In the genomic region with DNA sequence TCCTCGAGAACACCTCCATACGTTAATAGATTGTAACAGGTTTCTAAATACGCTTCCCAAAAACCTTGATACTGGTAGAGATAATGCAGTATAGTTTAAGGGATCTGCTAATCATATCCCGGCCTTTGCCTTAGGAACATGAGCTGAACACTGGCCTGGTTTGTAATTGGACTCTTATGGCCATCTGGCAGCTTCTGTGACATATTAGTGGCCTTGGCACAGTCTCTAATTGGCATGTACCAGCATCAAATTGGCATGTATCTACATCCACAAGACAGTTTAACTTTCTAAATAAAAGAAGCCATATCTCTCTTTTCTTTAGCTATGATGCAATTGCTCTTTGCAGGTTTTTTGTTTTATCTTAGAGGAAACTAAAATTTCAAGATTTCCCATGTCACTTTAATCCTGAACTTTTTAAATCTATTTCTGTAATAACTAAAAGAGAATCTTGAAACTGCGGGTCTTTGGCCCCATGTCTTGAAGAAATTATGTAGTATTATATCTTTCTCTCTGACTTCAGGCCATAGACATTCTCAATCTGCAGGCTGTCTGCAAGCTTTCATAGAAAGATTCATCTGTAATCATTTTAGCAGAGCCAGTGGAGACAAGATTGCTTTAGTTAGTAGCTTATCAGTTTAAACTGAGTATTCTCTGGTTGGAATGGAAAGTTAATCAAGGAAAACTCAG, we compare ENCODE assay signal across 12 cellular contexts. TPM values are rescaled to one million over a fixed set of nuclear protein-coding genes. Genes with fewer than 3 reads are reported as not detected.
DNase-seq lines count a peak whose midpoint lies in the region; ATAC-seq and TF ChIP-seq lines count a peak whose summit lies in the region.
"Had no signal": no experiment of that assay in that cellular context is flagged by ENCODE, and none has a peak within 500 bp of the region (broad histone marks: within the 10 kb centered on the region; RNA-seq: fewer than 3 reads in every experiment).

No MANE protein-coding gene starts in this region.

- H3K4me3 Mint-ChIP-seq in natural killer cell treated with Interleukin-12 subunit alpha and Interleukin-12 subunit beta and Interleukin-15 and Interleukin-18, amount 100 ng/mL, for 72 hours, result no peak overlapping the region
- H3K4me3 Mint-ChIP-seq: activated T-cell treated with anti-CD3 and anti-CD28 coated beads, Interleukin-2, amount 50 U/mL, for 72 hours had no signal

- H3K36me3 ChIP-seq in left ventricle myocardium inferior, result peaks cover 10% of the 10 kb centered on the region
- H3K36me3 ChIP-seq in thoracic aorta, result no peaks in the 10 kb centered on the region

- H3K4me1 ChIP-seq in left ventricle myocardium inferior (peaks cover 54% of the 10 kb centered on the region), thoracic aorta (ENCODE audit: control insufficient read depth in 1 of 2, low read depth in 2 of 2) (peaks cover 34 to 64% of the 10 kb centered on the region in 2 donors)

- H3K4me3 ChIP-seq in left ventricle myocardium inferior (no peak overlapping the region), thoracic aorta (no peak overlapping the region)

- intact Hi-C loops in left ventricle myocardium inferior (cut with micrococcal nuclease), result no loop called here

- no peak overlapping the region for H3K27ac Mint-ChIP-seq in natural killer cell treated with Interleukin-12 subunit alpha and Interleukin-12 subunit beta and Interleukin-15 and Interleukin-18, amount 100 ng/mL, for 72 hours
- H3K27ac Mint-ChIP-seq: activated T-cell treated with anti-CD3 and anti-CD28 coated beads, Interleukin-2, amount 50 U/mL, for 72 hours had no signal

- no peak for ATAC-seq in thoracic aorta (ENCODE audit: insufficient number of reproducible peaks, low FRiP score, low read depth)
- ATAC-seq in natural killer cell treated with Interleukin-12 subunit alpha and Interleukin-12 subunit beta and Interleukin-15 and Interleukin-18, amount 100 ng/mL, for 72 hours, result no peak
- ATAC-seq in GM21381 (IDR thresholded peaks at IDR 0.05; ENCODE audit: unreplicated experiment), result no peak
- ATAC-seq: activated T-cell treated with anti-CD3 and anti-CD28 coated beads, Interleukin-2, amount 50 U/mL, for 72 hours had no signal

- H3K27ac ChIP-seq in left ventricle myocardium inferior (replicated peaks) (peak overlapping the region; percentile 77), thoracic aorta (peak overlapping the region; percentile 91 to 96)
- H3K27ac ChIP-seq: WERI-Rb-1 had no signal

- no peak for TF ChIP-seq CTCF in left ventricle myocardium inferior (IDR thresholded peaks at IDR 0.05; ENCODE audit: borderline replicate concordance)
- no peak for TF ChIP-seq CTCF in thoracic aorta (IDR thresholded peaks at IDR 0.05)

- DNase-seq in NCI-H2107 treated with DMSO at 0.1 percent for 48 hours (lab: John Stamatoyannopoulos, UW; ENCODE audit: unreplicated experiment), result peak; percentile 13
- no peak for DNase-seq in NCI-H2107 (lab: John Stamatoyannopoulos, UW)
- peak; percentile 69 for DNase-seq in SK-N-DZ (ENCODE audit: low spot score)
- no peak for DNase-seq in left ventricle myocardium inferior
- DNase-seq in thoracic aorta (ENCODE audit: low spot score), result no peak
- no peak for DNase-seq in natural killer cell treated with Interleukin-12 subunit alpha and Interleukin-12 subunit beta and Interleukin-15 and Interleukin-18, amount 100 ng/mL, for 72 hours (ENCODE audit: low spot score)
- DNase-seq in NCI-H187 treated with DMSO at 0.1 percent for 48 hours (lab: John Stamatoyannopoulos, UW), result no peak
- DNase-seq: 8988T; activated T-cell treated with anti-CD3 and anti-CD28 coated beads, Interleukin-2, amount 50 U/mL, for 72 hours; NCI-H1048; WERI-Rb-1 had no signal

- H3K27me3 Mint-ChIP-seq in natural killer cell treated with Interleukin-12 subunit alpha and Interleukin-12 subunit beta and Interleukin-15 and Interleukin-18, amount 100 ng/mL, for 72 hours, result no peaks in the 10 kb centered on the region

- H3K9me3 Mint-ChIP-seq in natural killer cell treated with Interleukin-12 subunit alpha and Interleukin-12 subunit beta and Interleukin-15 and Interleukin-18, amount 100 ng/mL, for 72 hours, result peaks cover 11% of the 10 kb centered on the region

- H3K4me1 Mint-ChIP-seq in natural killer cell treated with Interleukin-12 subunit alpha and Interleukin-12 subunit beta and Interleukin-15 and Interleukin-18, amount 100 ng/mL, for 72 hours (ENCODE audit: low read depth in 2 of 2), result peaks cover 4 to 5% of the 10 kb centered on the region in 2 donors

- H3K9me3 ChIP-seq in left ventricle myocardium inferior (replicated peaks) (peaks cover 22% of the 10 kb centered on the region), thoracic aorta (peaks cover 5% of the 10 kb centered on the region)

- H3K36me3 Mint-ChIP-seq in natural killer cell treated with Interleukin-12 subunit alpha and Interleukin-12 subunit beta and Interleukin-15 and Interleukin-18, amount 100 ng/mL, for 72 hours, result peaks cover 18% of the 10 kb centered on the region

- H3K27me3 ChIP-seq in left ventricle myocardium inferior (ENCODE audit: low read depth), result no peaks in the 10 kb centered on the region
- no peaks in the 10 kb centered on the region for H3K27me3 ChIP-seq in thoracic aorta (replicated peaks; ENCODE audit: insufficient read depth)

RNA-seq across cellular contexts. Expression of a gene that starts 44.7 kb away (rescaled TPM):
- 0.96 and 1.2 TPM in 2 replicates for polyA plus RNA-seq in SK-N-DZ (2014; cell fraction: cytosol; rRNA removed)
- polyA plus RNA-seq in SK-N-DZ (2014; cell fraction: nucleus; rRNA removed), result 0.66 and 1.5 TPM in 2 replicates
- 84.9 TPM for total RNA-seq in left ventricle myocardium inferior
- total RNA-seq in thoracic aorta, result 100 to 1,000 TPM; 270 to 279 TPM
- under 1 TPM in 1 of 2 donors, not detected in 1; 0.19 TPM for total RNA-seq in natural killer cell treated with Interleukin-12 subunit alpha and Interleukin-12 subunit beta and Interleukin-15 and Interleukin-18, amount 100 ng/mL, for 72 hours

Comparison
In these comparisons a context has a peak if more than half of its experiments do, and no peak if none do; other contexts are left out.
1. DNase-seq: peak in NCI-H2107 treated with DMSO at 0.1 percent for 48 hours (single experiment) and SK-N-DZ (single experiment); none in NCI-H2107 (single experiment), left ventricle myocardium inferior (single experiment), thoracic aorta (single experiment), natural killer cell treated with Interleukin-12 subunit alpha and Interleukin-12 subunit beta and Interleukin-15 and Interleukin-18, amount 100 ng/mL, for 72 hours (single experiment) and NCI-H187 treated with DMSO at 0.1 percent for 48 hours (single experiment).
2. RNA of a gene that starts 44.7 kb away (total RNA-seq): 270 to 279 TPM in thoracic aorta and 84.9 TPM in left ventricle myocardium inferior (single experiment); 0.19 TPM in natural killer cell treated with Interleukin-12 subunit alpha and Interleukin-12 subunit beta and Interleukin-15 and Interleukin-18, amount 100 ng/mL, for 72 hours; every median in the first group is over 10 times any median in the second.